6 cellular contexts compared by ENCODE assay signal in genomic region chr19:52847352-52847751, GRCh38. TPM values are rescaled to one million over a fixed set of nuclear protein-coding genes. Genes with fewer than 3 reads are reported as not detected.
DNase-seq lines count a peak whose midpoint lies in the region; TF ChIP-seq lines count a peak whose summit lies in the region.
"Not testable (repeated sequence)": the region's sequence is repeated elsewhere in the genome, so short reads cannot be mapped to it uniquely, and the experiment has no call there.
"Had no signal": no experiment of that assay in that cellular context is flagged by ENCODE, and none has a peak within 500 bp of the region (broad histone marks: within the 10 kb centered on the region; RNA-seq: fewer than 3 reads in every experiment).

No MANE protein-coding gene starts in this region.

- WGBS in endodermal cell (ENCODE audit: insufficient coverage in 1 of 2, insufficient read length in 1 of 2), 2 experiments = 46 to 80% methylated on average over 1 to 4 of the region's 5 CpGs

- not testable (repeated sequence) for H3K27me3 ChIP-seq in endodermal cell (ENCODE audit: control insufficient read depth, insufficient read depth, low read length, poor library complexity, severe bottlenecking); cardiac muscle cell; neural progenitor cell

- H2AFZ ChIP-seq in OCI-LY7 (ENCODE audit: low read length); neural progenitor cell (replicated peaks): not testable (repeated sequence)

- not testable (repeated sequence) for H3K4me3 ChIP-seq in OCI-LY7 (ENCODE audit: low read depth, low read length, poor library complexity, severe bottlenecking); cardiac muscle cell; neural progenitor cell
- H3K4me3 ChIP-seq in endodermal cell (ENCODE audit: low read length) = peak overlapping the region; percentile 3

- TF ChIP-seq CTCF in OCI-LY7 (conservative IDR thresholded peaks at IDR 0.05; ENCODE audit: low read length); endodermal cell (conservative IDR thresholded peaks at IDR 0.05); cardiac muscle cell (IDR thresholded peaks at IDR 0.05; ENCODE audit: low read depth, low read length); mesothelial cell of epicardium (IDR thresholded peaks at IDR 0.05; ENCODE audit: unreplicated experiment); neural progenitor cell (IDR thresholded peaks at IDR 0.05): not testable (repeated sequence)

- POLR2A ChIA-PET in OCI-LY7 (lab: Charles Lee) = not testable (repeated sequence)

- not testable (repeated sequence) for H3K27me3 Mint-ChIP-seq in endodermal cell (ENCODE audit: insufficient read depth); mesothelial cell of epicardium (ENCODE audit: low read depth); neural progenitor cell (ENCODE audit: insufficient read depth, low read depth)

- H3K27ac ChIP-seq in OCI-LY7 (ENCODE audit: low read depth, low read length, poor library complexity, severe bottlenecking) = not testable (repeated sequence)
- H3K27ac ChIP-seq in endodermal cell (ENCODE audit: low read depth, low read length) = peak overlapping the region; percentile 45
- peak overlapping the region; percentile 51 for H3K27ac ChIP-seq in cardiac muscle cell
- peak overlapping the region; percentile 74 for H3K27ac ChIP-seq in neural progenitor cell

- intact Hi-C loops in OCI-LY7 (cut with micrococcal nuclease; ENCODE audit: unreplicated experiment) = not testable (repeated sequence)

- H3K36me3 Mint-ChIP-seq in endodermal cell (ENCODE audit: low read depth) (peaks cover 89% of the 10 kb centered on the region), mesothelial cell of epicardium (peaks cover 60% of the 10 kb centered on the region), neural progenitor cell (peaks cover 69% of the 10 kb centered on the region)

- H3K4me1 ChIP-seq in OCI-LY7 (ENCODE audit: insufficient read depth, low read length, poor library complexity, severe bottlenecking); endodermal cell (ENCODE audit: control insufficient read depth, insufficient read depth, low read length); cardiac muscle cell (ENCODE audit: low read depth): not testable (repeated sequence)
- peaks cover 12% of the 10 kb centered on the region for H3K4me1 ChIP-seq in neural progenitor cell

- not testable (repeated sequence) for H3K9me2 ChIP-seq in OCI-LY7 (ENCODE audit: insufficient read depth, low read length)

- TSS peak; percentile 29 for BruUV-seq in OCI-LY7 (replicated peaks; lab: Mats Ljungman, UMichigan)

- H3K27ac Mint-ChIP-seq in endodermal cell (peak overlapping the region; percentile 97), mesothelial cell of epicardium (peak overlapping the region; percentile 35)
- H3K27ac Mint-ChIP-seq in neural progenitor cell = not testable (repeated sequence)

- H3K4me3 Mint-ChIP-seq in endodermal cell = peak overlapping the region; percentile 40
- not testable (repeated sequence) for H3K4me3 Mint-ChIP-seq in mesothelial cell of epicardium, neural progenitor cell

- not testable (repeated sequence) for H3K9ac ChIP-seq in endodermal cell (ENCODE audit: extremely low read depth, low read length, poor library complexity, severe bottlenecking); neural progenitor cell

- H4K20me1 ChIP-seq in OCI-LY7 (ENCODE audit: insufficient read depth, low read length); neural progenitor cell (ENCODE audit: low read depth): not testable (repeated sequence)

- H3K36me3 ChIP-seq in OCI-LY7 (ENCODE audit: insufficient read depth, low read length) = peaks cover 96% of the 10 kb centered on the region
- peaks cover 85% of the 10 kb centered on the region for H3K36me3 ChIP-seq in endodermal cell (ENCODE audit: control insufficient read depth, insufficient read depth, low read length)
- peaks cover 28% of the 10 kb centered on the region for H3K36me3 ChIP-seq in cardiac muscle cell
- H3K36me3 ChIP-seq in neural progenitor cell = peaks cover 27% of the 10 kb centered on the region

- not testable (repeated sequence) for H3F3A ChIP-seq in neural progenitor cell (ENCODE audit: low read depth)

- H3K4me1 Mint-ChIP-seq in endodermal cell = peaks cover 21% of the 10 kb centered on the region
- H3K4me1 Mint-ChIP-seq in mesothelial cell of epicardium, neural progenitor cell: not testable (repeated sequence)

- H3K9me3 ChIP-seq in OCI-LY7 (ENCODE audit: low read length) = peaks cover 15% of the 10 kb centered on the region
- H3K9me3 ChIP-seq in endodermal cell (ENCODE audit: control insufficient read depth, low read length) = peaks cover 53% of the 10 kb centered on the region
- H3K9me3 ChIP-seq in cardiac muscle cell (ENCODE audit: low read depth); neural progenitor cell (ENCODE audit: low read depth): not testable (repeated sequence)

- H3K4me2 ChIP-seq in OCI-LY7 (ENCODE audit: low read length) = not testable (repeated sequence)
- H3K4me2 ChIP-seq in neural progenitor cell = peak overlapping the region; percentile 35

- CTCF ChIA-PET in OCI-LY7 (lab: Charles Lee; ENCODE audit: unreplicated experiment) = not testable (repeated sequence)

- H3K9me3 Mint-ChIP-seq in endodermal cell (peaks cover 20% of the 10 kb centered on the region), mesothelial cell of epicardium (peaks cover 12% of the 10 kb centered on the region), neural progenitor cell (peaks cover 18% of the 10 kb centered on the region)

- not testable (repeated sequence) for DNase-seq in OCI-LY7 (ENCODE audit: low spot score); mesothelial cell of epicardium (ENCODE audit: low spot score in 2 of 2, unreplicated experiment in 2 of 2)
- DNase-seq in endodermal cell (peak; percentile 72), cardiac muscle cell (ENCODE audit: low read depth in 1 of 2, low spot score in 1 of 2) (peak in 1 of 2 donors; percentile 9), neural progenitor cell (ENCODE audit: low spot score) (peak; percentile 50)

- not testable (repeated sequence) for H3K79me2 ChIP-seq in OCI-LY7 (ENCODE audit: insufficient read depth, low read depth, low read length); neural progenitor cell (ENCODE audit: low read depth)

RNA-seq across cellular contexts. Expression of gene ZNF468, which starts 10.1 kb away (rescaled TPM):
- total RNA-seq in OCI-LY7 (2014; rRNA removed; shearing (Covaris generic)) = 19.7 and 27.0 TPM in 2 replicates
- total RNA-seq in OCI-LY7 (2022) = 21.3 and 23.0 TPM in 2 replicates
- total RNA-seq in endodermal cell = 10 to 100 TPM; 46.2 to 50.0 TPM
- polyA plus RNA-seq in endodermal cell (2013, experiment 1 of 2) = 20.4 TPM
- 21.4 TPM for polyA plus RNA-seq in endodermal cell (2013, experiment 2 of 2)
- 19.9 and 23.0 TPM in 2 replicates for total RNA-seq in cardiac muscle cell
- polyA plus RNA-seq in cardiac muscle cell = 14.0 and 19.5 TPM in 2 replicates
- 30.6 to 35.5 TPM (median 33.8 TPM) in 3 replicates for total RNA-seq in mesothelial cell of epicardium
- 30.4 and 40.7 TPM in 2 replicates for total RNA-seq in neural progenitor cell (ENCODE audit: low replicate concordance)

RNA-seq across cellular contexts. Expression of gene ZNF28, which starts 25.9 kb away (rescaled TPM):
- 17.9 and 21.1 TPM in 2 replicates for total RNA-seq in OCI-LY7 (2014; rRNA removed; shearing (Covaris generic))
- total RNA-seq in OCI-LY7 (2022) (15.7 and 19.1 TPM in 2 replicates), endodermal cell (10 to 100 TPM; 50.4 to 52.2 TPM), cardiac muscle cell (9.7 and 11.6 TPM in 2 replicates), mesothelial cell of epicardium (19.3 to 22.4 TPM (median 22.2 TPM) in 3 replicates), neural progenitor cell (ENCODE audit: low replicate concordance) (24.1 and 37.6 TPM in 2 replicates)
- 14.5 TPM for polyA plus RNA-seq in endodermal cell (2013, experiment 1 of 2)
- 16.6 TPM for polyA plus RNA-seq in endodermal cell (2013, experiment 2 of 2)
- 11.7 and 13.4 TPM in 2 replicates for polyA plus RNA-seq in cardiac muscle cell

RNA-seq across cellular contexts. Expression of gene ZNF320, which starts 50.1 kb away (rescaled TPM):
- total RNA-seq in OCI-LY7 (2014; rRNA removed; shearing (Covaris generic)) = 8.0 and 13.5 TPM in 2 replicates
- total RNA-seq in OCI-LY7 (2022) (16.1 and 16.9 TPM in 2 replicates), endodermal cell (10 to 100 TPM; 33.5 to 37.5 TPM), cardiac muscle cell (55.0 and 56.3 TPM in 2 replicates), mesothelial cell of epicardium (36.1 to 41.5 TPM (median 36.9 TPM) in 3 replicates), neural progenitor cell (ENCODE audit: low replicate concordance) (30.1 and 35.5 TPM in 2 replicates)
- 20.9 TPM for polyA plus RNA-seq in endodermal cell (2013, experiment 1 of 2)
- polyA plus RNA-seq in endodermal cell (2013, experiment 2 of 2) = 18.1 TPM
- polyA plus RNA-seq in cardiac muscle cell = 17.8 and 19.7 TPM in 2 replicates
- polyA plus RNA-seq: A549 had no signal
